Comparison of ENCODE assay signal across 30 cellular contexts in genomic region chr4:80387390-80388283, GRCh38. TPM values are rescaled to one million over a fixed set of nuclear protein-coding genes. Genes with fewer than 3 reads are reported as not detected.
"Had no signal": no experiment of that assay in that cellular context is flagged by ENCODE, and none has a peak within 500 bp of the region (broad histone marks: within the 10 kb centered on the region; RNA-seq: fewer than 3 reads in every experiment).

No MANE protein-coding gene starts in this region.

- H3K27me3 ChIP-seq: breast epithelium, colonic mucosa, dorsolateral prefrontal cortex, esophagus squamous epithelium, gastrocnemius medialis, neutrophil, ovary, stomach, suprapubic skin, tibial nerve, vagina had no signal

- H3K4me3 ChIP-seq: breast epithelium, colonic mucosa, dorsolateral prefrontal cortex, esophagus squamous epithelium, gastrocnemius medialis, ovary, prostate gland, stomach, suprapubic skin, tibial nerve, vagina had no signal

- H3K9me3 Mint-ChIP-seq: activated naive CD8-positive, alpha-beta T cell treated with anti-CD3 and anti-CD28 coated beads for 36 hours; activated T-cell treated with anti-CD3 and anti-CD28 coated beads, Interleukin-2, amount 50 U/mL, for 4 hours had no signal

- H3K4me1 ChIP-seq: breast epithelium, colonic mucosa, esophagus squamous epithelium, gastrocnemius medialis, prostate gland, stomach, suprapubic skin, tibial nerve, vagina had no signal

- H3K27ac ChIP-seq: breast epithelium, colonic mucosa, dorsolateral prefrontal cortex, esophagus squamous epithelium, gastrocnemius medialis, neutrophil, ovary, prostate gland, stomach, suprapubic skin, tibial nerve, vagina, WERI-Rb-1 had no signal

- ATAC-seq: activated T-cell treated with anti-CD3 and anti-CD28 coated beads, Interleukin-2, amount 50 U/mL, for 4 hours; gastrocnemius medialis; left cardiac atrium had no signal

- DNase-seq: activated CD4-positive, alpha-beta T cell treated with anti-CD3 and anti-CD28 coated beads for 1 hour; activated CD4-positive, alpha-beta T cell treated with anti-CD3 and anti-CD28 coated beads, Interleukin-2, amount 50 U/mL, for 4 hours; activated CD8-positive, alpha-beta memory T cell treated with anti-CD3 and anti-CD28 coated beads, Interleukin-2, amount 50 U/mL, for 48 hours; activated naive CD4-positive, alpha-beta T cell treated with Interleukin-2 at 50 U/mL for 16 hours; activated naive CD8-positive, alpha-beta T cell treated with anti-CD3 and anti-CD28 coated beads for 36 hours; activated T-cell treated with anti-CD3 and anti-CD28 coated beads, Interleukin-2, amount 50 U/mL, for 4 hours; colonic mucosa; dorsolateral prefrontal cortex; esophagus squamous epithelium; gastrocnemius medialis; head of caudate nucleus; hypothalamus; left cardiac atrium; mesendoderm; naive B cell; ovary; stimulated activated CD4-positive, alpha-beta T cell treated with anti-CD3 and anti-CD28 coated beads, Interleukin-4, amount 100 ng/mL, for 4 hours; stomach; T-helper 1 cell; WERI-Rb-1 had no signal

- H3K27me3 Mint-ChIP-seq: activated naive CD8-positive, alpha-beta T cell treated with anti-CD3 and anti-CD28 coated beads for 36 hours; central memory CD8-positive, alpha-beta T cell; naive B cell had no signal

- H3K9me3 ChIP-seq: colonic mucosa, gastrocnemius medialis, neutrophil, ovary, prostate gland, suprapubic skin, vagina had no signal

- H3K36me3 ChIP-seq: breast epithelium, colonic mucosa, esophagus squamous epithelium, gastrocnemius medialis, neutrophil, ovary, prostate gland, stomach, suprapubic skin, tibial nerve, vagina, WERI-Rb-1 had no signal

- H3K4me1 Mint-ChIP-seq: activated naive CD8-positive, alpha-beta T cell treated with anti-CD3 and anti-CD28 coated beads for 36 hours; central memory CD8-positive, alpha-beta T cell had no signal

- H3K27ac Mint-ChIP-seq: activated naive CD8-positive, alpha-beta T cell treated with anti-CD3 and anti-CD28 coated beads for 36 hours; naive B cell had no signal

- H3K36me3 Mint-ChIP-seq: activated naive CD8-positive, alpha-beta T cell treated with anti-CD3 and anti-CD28 coated beads for 36 hours had no signal

- H3K4me3 Mint-ChIP-seq: activated naive CD8-positive, alpha-beta T cell treated with anti-CD3 and anti-CD28 coated beads for 36 hours; activated T-cell treated with anti-CD3 and anti-CD28 coated beads, Interleukin-2, amount 50 U/mL, for 4 hours; central memory CD8-positive, alpha-beta T cell had no signal

RNA-seq across cellular contexts. Expression of gene CFAP299, which starts 52.1 kb away (rescaled TPM):
- total RNA-seq: activated CD8-positive, alpha-beta memory T cell treated with anti-CD3 and anti-CD28 coated beads for 36 hours; activated naive CD8-positive, alpha-beta T cell treated with anti-CD3 and anti-CD28 coated beads for 36 hours; activated T-cell treated with anti-CD3 and anti-CD28 coated beads, Interleukin-2, amount 50 U/mL, for 4 hours; colonic mucosa; esophagus squamous epithelium; gastrocnemius medialis; left cardiac atrium; liver; mucosa of gallbladder; suprapubic skin; vagina had no signal
- polyA plus RNA-seq: liver, stomach had no signal
